Comparison of ENCODE assay signal across 8 cellular contexts in genomic region chr15:52529940-52530339, GRCh38. TPM values are rescaled to one million over a fixed set of nuclear protein-coding genes. Genes with fewer than 3 reads are reported as not detected.
DNase-seq lines count a peak whose midpoint lies in the region; ATAC-seq, FAIRE-seq and TF ChIP-seq lines count a peak whose summit lies in the region.

No MANE protein-coding gene starts in this region.

- peak overlapping the region; percentile 77; the same call in 1 of the 2 replicates for H2AFZ ChIP-seq in K562 (ENCODE audit: low read depth, low read length)

- TF ChIP-seq EP300 in K562 (IDR thresholded peaks at IDR 0.05; ENCODE audit: low read length) (no peak), upper lobe of left lung (IDR thresholded peaks at IDR 0.05) (no peak)

- no TSS peak for BruUV-seq in K562 (replicated peaks; lab: Mats Ljungman, UMichigan)

- H3K9me1 ChIP-seq in K562 (ENCODE audit: control insufficient read depth, insufficient read depth, low read length), result no peaks in the 10 kb centered on the region

- no peaks in the 10 kb centered on the region for H3K9me3 Mint-ChIP-seq in mesothelial cell of epicardium

- H3K4me2 ChIP-seq in K562 (ENCODE audit: insufficient read depth, low read length), result no peak overlapping the region

- TF ChIP-seq CTCF in heart left ventricle (IDR thresholded peaks at IDR 0.05) (no peak), K562 (IDR thresholded peaks at IDR 0.05 in 2 of 3, conservative IDR thresholded peaks at IDR 0.05 in 1 of 3; ENCODE audit: insufficient read depth in 2 of 3, low read depth in 1 of 3, low read length in 3 of 3) (no peak), mesothelial cell of epicardium (IDR thresholded peaks at IDR 0.05; ENCODE audit: unreplicated experiment) (no peak), upper lobe of left lung (IDR thresholded peaks at IDR 0.05) (no peak), brain microvascular endothelial cell (IDR thresholded peaks at IDR 0.05; ENCODE audit: low read depth, low read length, missing control alignments) (no peak)

- H3K27me3 ChIP-seq in heart left ventricle (peaks cover 0 to 11% (median 0%) of the 10 kb centered on the region in 9 donors), K562 (ENCODE audit: control insufficient read depth in 2 of 2, insufficient read depth in 2 of 2, low read length in 2 of 2) (peaks cover 26 to 39% of the 10 kb centered on the region in 2 experiments), upper lobe of left lung (no peaks in the 10 kb centered on the region), brain microvascular endothelial cell (replicated peaks) (no peaks in the 10 kb centered on the region)

- peaks cover 11% of the 10 kb centered on the region for H3K4me1 Mint-ChIP-seq in mesothelial cell of epicardium

- in situ Hi-C loops in K562 (cut with MboI) (no loop called here), brain microvascular endothelial cell (cut with HindIII; ENCODE audit: low pct_ligation_motif_present, low sequenced_read_pairs) (no loop called here)

- H3K4me1 ChIP-seq in heart left ventricle, result peaks cover 0 to 31% (median 15%) of the 10 kb centered on the region in 12 donors
- peaks cover 0 to 14% of the 10 kb centered on the region in 2 experiments; a peak in 3 of 5 replicates for H3K4me1 ChIP-seq in K562 (replicated peaks in 1 of 2; ENCODE audit: control insufficient read depth in 2 of 2, insufficient read depth in 2 of 2, low read length in 2 of 2)
- H3K4me1 ChIP-seq in upper lobe of left lung, result peaks cover 0 to 24% (median 11%) of the 10 kb centered on the region in 4 donors

- no peaks in the 10 kb centered on the region for H3K79me2 ChIP-seq in K562 (ENCODE audit: control insufficient read depth, insufficient read depth, low read length)

- H3K27ac Mint-ChIP-seq in mesothelial cell of epicardium, result no peak overlapping the region

- WGBS in heart left ventricle, 4 donors, result 43 to 59% (median 50%) methylated on average over 11 of the region's 11 CpGs
- 6% methylated on average over 11 of the region's 11 CpGs for WGBS in K562 (ENCODE audit: insufficient coverage, low coverage, missing lambda C conversion rate)
- 33% methylated on average over 11 of the region's 11 CpGs for WGBS in upper lobe of left lung, 2 donors

- H3K27ac ChIP-seq in heart left ventricle (no peak overlapping the region), K562 (ENCODE audit: extremely low read depth, low read depth, low read length) (no peak overlapping the region), upper lobe of left lung (peak overlapping the region in 1 of 4 donors; percentile 85), brain microvascular endothelial cell (no peak overlapping the region)

- H3K4me3 Mint-ChIP-seq in mesothelial cell of epicardium, result peak overlapping the region; percentile 57

- H3K9me3 ChIP-seq in heart left ventricle (no peaks in the 10 kb centered on the region), K562 (replicated peaks; ENCODE audit: control insufficient read depth, insufficient read depth, low read depth, low read length) (no peaks in the 10 kb centered on the region), upper lobe of left lung (no peaks in the 10 kb centered on the region)

- H3K27me3 Mint-ChIP-seq in mesothelial cell of epicardium (ENCODE audit: low read depth), result peaks cover 62% of the 10 kb centered on the region

- POLR2A ChIA-PET in K562 (lab: Yijun Ruan, JAX), result no interaction called here

- no peaks in the 10 kb centered on the region for H3K36me3 Mint-ChIP-seq in mesothelial cell of epicardium

- H4K20me1 ChIP-seq in K562 (replicated peaks; ENCODE audit: control insufficient read depth, insufficient read depth, low read length), result no peaks in the 10 kb centered on the region; the same call in 1 of the 2 replicates

- H3K36me3 ChIP-seq in heart left ventricle (no peaks in the 10 kb centered on the region), K562 (ENCODE audit: control insufficient read depth, insufficient read depth, low read length) (no peaks in the 10 kb centered on the region), upper lobe of left lung (no peaks in the 10 kb centered on the region), brain microvascular endothelial cell (replicated peaks) (no peaks in the 10 kb centered on the region)

- no peak overlapping the region for H3K9ac ChIP-seq in K562 (ENCODE audit: insufficient read depth in 1 of 2, low read depth in 2 of 2, low read length in 2 of 2)

- H3K4me3 ChIP-seq in heart left ventricle (peak overlapping the region in 10 of 12 donors; percentile 70 to 95 (median 82)), K562 (no peak overlapping the region), upper lobe of left lung (peak overlapping the region in 3 of 4 donors; percentile 79 to 81 (median 81)), brain microvascular endothelial cell (ENCODE audit: low read depth, low read length) (no peak overlapping the region)

- CTCF ChIA-PET in K562 (lab: Yijun Ruan, JAX; ENCODE audit: low intra/inter-chr PET ratio), result no interaction called here

- FAIRE-seq in K562 (lab: Jason Lieb, UNC), result no peak

- ATAC-seq in heart left ventricle, result no peak
- no peak for ATAC-seq in Right ventricle myocardium inferior
- no peak for ATAC-seq in K562
- ATAC-seq in upper lobe of left lung (ENCODE audit: low FRiP score in 2 of 2), result no peak
- no peak for ATAC-seq in GM18873 (IDR thresholded peaks at IDR 0.05; ENCODE audit: low FRiP score, unreplicated experiment)

- no peak for TF ChIP-seq POLR2A in heart left ventricle (IDR thresholded peaks at IDR 0.05)
- no peak for TF ChIP-seq POLR2A in K562 (conservative IDR thresholded peaks at IDR 0.05)
- TF ChIP-seq POLR2A in upper lobe of left lung (IDR thresholded peaks at IDR 0.05), result no peak

- intact Hi-C loops in heart left ventricle (cut with DNase I) (loop anchor here in 3 of 10 donors (5.0 to 10.0 kb wide), 5 partner anchors 37 to 505 kb away; partner anchors contain the start of gene ARPP19 (in 1 of the 3)), Right ventricle myocardium inferior (cut with DNase I) (loop anchor here (5.0 to 10.0 kb wide), 5 partner anchors 37 to 273 kb away; partner anchors contain the start of gene ARPP19), K562 (cut with micrococcal nuclease) (loop anchor here (2.0 to 10.0 kb wide), 3 partner anchors 37 to 205 kb away; partner anchors contain the start of genes ARPP19 and ATOSA)

- no peak for TF ChIP-seq RAD21 in K562 (CRISPR knock-in tag; conservative IDR thresholded peaks at IDR 0.05 in 1 of 2, IDR thresholded peaks at IDR 0.05 in 1 of 2)

- DNase-seq in heart left ventricle, result no peak
- no peak for DNase-seq in Right ventricle myocardium inferior (ENCODE audit: missing footprints)
- DNase-seq in K562 (ENCODE audit: extremely low read depth in 1 of 4, low spot score in 3 of 4), result no peak
- DNase-seq in mesothelial cell of epicardium (ENCODE audit: low spot score in 2 of 2, unreplicated experiment in 2 of 2), result no peak
- no peak for DNase-seq in upper lobe of left lung
- DNase-seq in brain microvascular endothelial cell, result no peak
- no peak for DNase-seq in DMS53 (lab: John Stamatoyannopoulos, UW)

RNA-seq across cellular contexts. Expression of gene MYO5A, which starts 1.3 kb away (rescaled TPM):
- total RNA-seq in heart left ventricle (10 to 100 TPM in 3 of 9 donors, 1 to 10 TPM in 6; 4.7 to 29.6 (median 6.9) TPM), Right ventricle myocardium inferior (7.9 TPM), K562 (2014; rRNA removed) (0.73 and 0.77 TPM in 2 replicates), K562 (2014; rRNA removed; fragmentation: Illumina TruSeq; extraction: Trizol) (0.40 and 0.41 TPM in 2 replicates), K562 (2015; rRNA removed; fragmentation: Illumina TruSeq; extraction: Trizol) (0.33 and 0.41 TPM in 2 replicates), K562 (2021) (0.65 and 0.82 TPM in 2 replicates), mesothelial cell of epicardium (13.7 to 15.3 TPM (median 14.4 TPM) in 3 replicates), upper lobe of left lung (10 to 100 TPM; 24.8 to 76.5 (median 35.5) TPM)
- polyA plus RNA-seq in heart left ventricle (10 to 100 TPM in 1 of 2 donors, 1 to 10 TPM in 1; 3.2 to 11.1 TPM), K562 (2011; rRNA removed) (0.59 and 0.91 TPM in 2 replicates), K562 (2014; fragmentation: Illumina TruSeq; extraction: Trizol) (0.36 and 0.42 TPM in 2 replicates), K562 (2014; fragmentation: Nextera tagmentation; extraction: Ambion mirVana) (under 1 TPM; 0.03 to 0.07 TPM), K562 (2014; rRNA removed) (0.09 and 0.20 TPM in 2 replicates)
- 2.3 and 2.4 TPM in 2 replicates for total RNA-seq in K562 (2011; cell fraction: chromatin; rRNA removed; ENCODE audit: low replicate concordance)
- total RNA-seq in K562 (2011; cell fraction: nucleolus; rRNA removed), result 0.50 and 1.8 TPM in 2 replicates
- 0.44 and 1.1 TPM in 2 replicates for total RNA-seq in K562 (2011; cell fraction: nucleoplasm; rRNA removed)
- polyA plus RNA-seq in K562 (2011; cell fraction: cytosol; rRNA removed), result 0.34 and 0.43 TPM in 2 replicates
- 0.51 and 1.2 TPM in 2 replicates for polyA plus RNA-seq in K562 (2011; cell fraction: nucleus; rRNA removed)
- polyA plus RNA-seq in K562 (2012), result 0.30 and 0.72 TPM in 2 replicates
- 1.1 and 1.9 TPM in 2 replicates for polyA minus RNA-seq in K562 (2011; rRNA and poly(A)+ RNA removed)
- polyA minus RNA-seq in K562 (2011; cell fraction: cytosol; rRNA and poly(A)+ RNA removed), result 1.5 and 2.4 TPM in 2 replicates
- 0.67 and 1.00 TPM in 2 replicates for polyA minus RNA-seq in K562 (2011; cell fraction: nucleus; rRNA and poly(A)+ RNA removed)

RNA-seq across cellular contexts. Expression of gene ARPP19, which starts 38.9 kb away (rescaled TPM):
- total RNA-seq in heart left ventricle (100 to 1,000 TPM in 7 of 9 donors, 10 to 100 TPM in 2; 77.2 to 182 (median 147) TPM), Right ventricle myocardium inferior (155 TPM), K562 (2014; rRNA removed) (40.6 and 47.5 TPM in 2 replicates), K562 (2014; rRNA removed; fragmentation: Illumina TruSeq; extraction: Trizol) (75.5 and 95.4 TPM in 2 replicates), K562 (2015; rRNA removed; fragmentation: Illumina TruSeq; extraction: Trizol) (72.9 and 77.2 TPM in 2 replicates), K562 (2021) (82.6 and 88.2 TPM in 2 replicates), mesothelial cell of epicardium (144 to 152 TPM (median 146 TPM) in 3 replicates), upper lobe of left lung (100 to 1,000 TPM in 4 of 6 donors, 10 to 100 TPM in 2; 29.3 to 159 (median 139) TPM)
- polyA plus RNA-seq in heart left ventricle (100 to 1,000 TPM in 1 of 2 donors, 10 to 100 TPM in 1; 28.5 to 122 TPM), K562 (2011; rRNA removed) (84.8 and 102 TPM in 2 replicates), K562 (2014; fragmentation: Illumina TruSeq; extraction: Trizol) (57.2 and 60.5 TPM in 2 replicates), K562 (2014; fragmentation: Nextera tagmentation; extraction: Ambion mirVana) (10 to 100 TPM; 33.3 to 35.4 TPM), K562 (2014; rRNA removed) (40.6 and 46.8 TPM in 2 replicates)
- total RNA-seq in K562 (2011; cell fraction: chromatin; rRNA removed; ENCODE audit: low replicate concordance), result 14.8 and 44.2 TPM in 2 replicates
- total RNA-seq in K562 (2011; cell fraction: nucleolus; rRNA removed), result 11.5 and 13.9 TPM in 2 replicates
- 34.2 and 60.2 TPM in 2 replicates for total RNA-seq in K562 (2011; cell fraction: nucleoplasm; rRNA removed)
- 17.5 and 52.8 TPM in 2 replicates for polyA plus RNA-seq in K562 (2011; cell fraction: cytosol; rRNA removed)
- 9.5 and 18.7 TPM in 2 replicates for polyA plus RNA-seq in K562 (2011; cell fraction: nucleus; rRNA removed)
- polyA plus RNA-seq in K562 (2012), result 30.3 and 30.7 TPM in 2 replicates
- polyA minus RNA-seq in K562 (2011; rRNA and poly(A)+ RNA removed), result 83.7 and 96.3 TPM in 2 replicates
- polyA minus RNA-seq in K562 (2011; cell fraction: cytosol; rRNA and poly(A)+ RNA removed), result 35.7 and 46.6 TPM in 2 replicates
- 12.3 and 22.2 TPM in 2 replicates for polyA minus RNA-seq in K562 (2011; cell fraction: nucleus; rRNA and poly(A)+ RNA removed)

Comparison
In these comparisons a context has a peak if more than half of its experiments do, and no peak if none do; other contexts are left out.
1. H3K4me3 ChIP-seq: peak in heart left ventricle (10 of 12) and upper lobe of left lung (3 of 4); none in K562 (single experiment) and brain microvascular endothelial cell (single experiment).